In genomic region chr3:149401215-149401925, GRCh38 we compare ENCODE assay signal across 12 cellular contexts. TPM values are rescaled to one million over a fixed set of nuclear protein-coding genes. Genes with fewer than 3 reads are reported as not detected.
DNase-seq lines count a peak whose midpoint lies in the region; TF ChIP-seq lines count a peak whose summit lies in the region.
"Had no signal": no experiment of that assay in that cellular context is flagged by ENCODE, and none has a peak within 500 bp of the region (broad histone marks: within the 10 kb centered on the region; RNA-seq: fewer than 3 reads in every experiment).

No MANE protein-coding gene starts in this region.

- no peak for TF ChIP-seq CTCF in LNCaP clone FGC (IDR thresholded peaks at IDR 0.05; ENCODE audit: control insufficient read depth, extremely low read depth, insufficient read depth)
- TF ChIP-seq CTCF in foreskin fibroblast (IDR thresholded peaks at IDR 0.05; ENCODE audit: low read depth, low read length): no peak
- TF ChIP-seq CTCF in tibial artery (IDR thresholded peaks at IDR 0.05): no peak
- no peak for TF ChIP-seq CTCF in GM10266 (IDR thresholded peaks at IDR 0.05; ENCODE audit: control insufficient read depth, insufficient read depth, low read depth, missing control alignments)
- no peak for TF ChIP-seq CTCF in lower leg skin (IDR thresholded peaks at IDR 0.05)

- H3K27ac ChIP-seq in tibial artery: peak overlapping the region; percentile 74

- no peaks in the 10 kb centered on the region for H3K9me3 ChIP-seq in tibial artery

- no peaks in the 10 kb centered on the region for H3K27me3 ChIP-seq in tibial artery

- no peaks in the 10 kb centered on the region for H3K36me3 ChIP-seq in tibial artery

- intact Hi-C loops in tibial artery (cut with DNase I; ENCODE audit: low total_unique reads): loop anchor here (5.0 kb wide), 1 partner anchor 71 kb away; the partner anchor contains the start of gene TM4SF4
- intact Hi-C loops in lower leg skin (cut with DNase I; ENCODE audit: low total_unique reads): no loop called here

- DNase-seq in LNCaP clone FGC (ENCODE audit: low read depth): peak; percentile 97
- DNase-seq in amniotic epithelial cell (ENCODE audit: low read depth): peak; percentile 87
- peak; percentile 39 to 62 for DNase-seq in foreskin fibroblast
- no peak for DNase-seq in tibial artery
- no peak for DNase-seq in GM10266 (ENCODE audit: extremely low spot score)
- no peak for DNase-seq in HPDE6-E6E7 (ENCODE audit: extremely low spot score)
- no peak for DNase-seq in lower leg skin (ENCODE audit: low spot score in 2 of 2)
- DNase-seq: activated effector memory CD4-positive, alpha-beta T cell treated with anti-CD3 and anti-CD28 coated beads, Interleukin-2, amount 50 U/mL, for 16 hours; effector memory CD8-positive, alpha-beta T cell; kidney; NCI-H446 treated with DMSO at 0.1 percent for 48 hours; T1000 had no signal

- WGBS in lower leg skin, 2 donors: 69 to 73% methylated on average over 3 of the region's 3 CpGs

- no peak for TF ChIP-seq POLR2A in lower leg skin (IDR thresholded peaks at IDR 0.05)

- peaks cover 0 to 46% (median 13%) of the 10 kb centered on the region in 4 donors for H3K4me1 ChIP-seq in tibial artery

- H3K4me3 ChIP-seq in LNCaP clone FGC (ENCODE audit: low read depth, low read length): no peak overlapping the region
- no peak overlapping the region for H3K4me3 ChIP-seq in foreskin fibroblast (ENCODE audit: low read depth in 1 of 2, low read length in 2 of 2)
- no peak overlapping the region for H3K4me3 ChIP-seq in tibial artery
- H3K4me3 ChIP-seq in lower leg skin (ENCODE audit: low read depth, poor library complexity, severe bottlenecking): no peak overlapping the region

RNA-seq across cellular contexts. Expression of gene TM4SF1, which starts 23.9 kb away (rescaled TPM):
- total RNA-seq in lower leg skin: 100 to 1,000 TPM in 1 of 4 donors, 10 to 100 TPM in 3; 24.5 to 131 (median 51.0) TPM

Comparison
In these comparisons a context has a peak if more than half of its experiments do, and no peak if none do; other contexts are left out.
1. DNase-seq: peak in LNCaP clone FGC (single experiment), amniotic epithelial cell (single experiment) and foreskin fibroblast (2 of 2); none in tibial artery (0 of 2), GM10266 (single experiment), HPDE6-E6E7 (single experiment) and lower leg skin (0 of 2).